ENCODE assay signal across 9 cellular contexts in genomic region chr22:19713650-19714319, GRCh38. TPM values are rescaled to one million over a fixed set of nuclear protein-coding genes. Genes with fewer than 3 reads are reported as not detected.
A peak's percentile ranks its signal among the peaks of the same experiment; 100 is the strongest.
DNase-seq lines count a peak whose midpoint lies in the region; ATAC-seq, FAIRE-seq and TF ChIP-seq lines count a peak whose summit lies in the region.
"Had no signal": no experiment of that assay in that cellular context is flagged by ENCODE, and none has a peak within 500 bp of the region (broad histone marks: within the 10 kb centered on the region; RNA-seq: fewer than 3 reads in every experiment).

No MANE protein-coding gene starts in this region.

- no peak for FAIRE-seq in frontal cortex (lab: Jason Lieb, UNC)

- peaks cover 28% of the 10 kb centered on the region for H3K27me3 ChIP-seq in upper lobe of right lung

- ATAC-seq in upper lobe of right lung (peak; percentile 8), GM18909 (IDR thresholded peaks at IDR 0.05; ENCODE audit: poor library complexity, unreplicated experiment) (no peak), HG02973 (IDR thresholded peaks at IDR 0.05; ENCODE audit: unreplicated experiment) (no peak)

- peak overlapping the region; percentile 38 for H3K4me3 ChIP-seq in upper lobe of right lung

- no peak overlapping the region for H3K27ac Mint-ChIP-seq in activated T-cell treated with anti-CD3 and anti-CD28 coated beads, Interleukin-2, amount 50 U/mL, for 24 hours
- no peak overlapping the region for H3K27ac Mint-ChIP-seq in mesothelial cell of epicardium

- TF ChIP-seq CTCF in mesothelial cell of epicardium (IDR thresholded peaks at IDR 0.05; ENCODE audit: unreplicated experiment): no peak
- no peak for TF ChIP-seq CTCF in upper lobe of right lung (IDR thresholded peaks at IDR 0.05)

- H3K27ac ChIP-seq in upper lobe of right lung: no peak overlapping the region

- peaks cover 37% of the 10 kb centered on the region for H3K27me3 Mint-ChIP-seq in activated T-cell treated with anti-CD3 and anti-CD28 coated beads, Interleukin-2, amount 50 U/mL, for 24 hours
- peaks cover 20% of the 10 kb centered on the region for H3K27me3 Mint-ChIP-seq in mesothelial cell of epicardium (ENCODE audit: low read depth)

- peaks cover 9% of the 10 kb centered on the region for H3K4me1 Mint-ChIP-seq in activated T-cell treated with anti-CD3 and anti-CD28 coated beads, Interleukin-2, amount 50 U/mL, for 24 hours (ENCODE audit: low read depth)
- peaks cover 5% of the 10 kb centered on the region for H3K4me1 Mint-ChIP-seq in mesothelial cell of epicardium

- H3K36me3 Mint-ChIP-seq in activated T-cell treated with anti-CD3 and anti-CD28 coated beads, Interleukin-2, amount 50 U/mL, for 24 hours (ENCODE audit: low read depth): no peaks in the 10 kb centered on the region
- no peaks in the 10 kb centered on the region for H3K36me3 Mint-ChIP-seq in mesothelial cell of epicardium

- intact Hi-C loops in upper lobe of right lung (cut with DNase I): no loop called here

- no peak for DNase-seq in activated T-cell treated with anti-CD3 and anti-CD28 coated beads, Interleukin-2, amount 50 U/mL, for 24 hours
- DNase-seq in activated T-cell treated with anti-CD3 and anti-CD28 coated beads for 4 hours (no peak), cerebellum (ENCODE audit: low spot score) (peak; percentile 58), mesothelial cell of epicardium (ENCODE audit: low spot score in 2 of 2, unreplicated experiment in 2 of 2) (no peak), upper lobe of right lung (no peak), frontal cortex (ENCODE audit: low spot score in 2 of 2) (no peak)

- H3K4me3 Mint-ChIP-seq in activated T-cell treated with anti-CD3 and anti-CD28 coated beads, Interleukin-2, amount 50 U/mL, for 24 hours: peak overlapping the region; percentile 61
- H3K4me3 Mint-ChIP-seq in mesothelial cell of epicardium: peak overlapping the region; percentile 72

- no peaks in the 10 kb centered on the region for H3K36me3 ChIP-seq in upper lobe of right lung

- H3K4me1 ChIP-seq in upper lobe of right lung: peaks cover 9% of the 10 kb centered on the region

- H3K9me3 Mint-ChIP-seq in activated T-cell treated with anti-CD3 and anti-CD28 coated beads, Interleukin-2, amount 50 U/mL, for 24 hours: no peaks in the 10 kb centered on the region
- no peaks in the 10 kb centered on the region for H3K9me3 Mint-ChIP-seq in mesothelial cell of epicardium

- H3K9me3 ChIP-seq in upper lobe of right lung: no peaks in the 10 kb centered on the region

RNA-seq across cellular contexts. Expression of gene SEPTIN5, which starts 0.5 kb away (rescaled TPM):
- total RNA-seq in cerebellum: 111 TPM
- 32.2 to 42.1 TPM (median 36.2 TPM) in 3 replicates for total RNA-seq in mesothelial cell of epicardium
- total RNA-seq in upper lobe of right lung: 11.5 TPM
- total RNA-seq in frontal cortex: 132 TPM
- total RNA-seq: HT-29 had no signal

RNA-seq across cellular contexts. Expression of gene GP1BB, which starts 9.6 kb away (rescaled TPM):
- total RNA-seq in cerebellum (13.7 TPM), mesothelial cell of epicardium (1.4 to 5.7 TPM (median 4.4 TPM) in 3 replicates), upper lobe of right lung (1.3 TPM), frontal cortex (24.1 TPM)
- total RNA-seq: HT-29 had no signal

RNA-seq across cellular contexts. Expression of gene TBX1, which starts 46.8 kb away (rescaled TPM):
- total RNA-seq in cerebellum (0.64 TPM), mesothelial cell of epicardium (0.34 to 0.45 TPM in 2 of 3 replicates, not detected in the other), upper lobe of right lung (15.4 TPM), frontal cortex (not detected)
- total RNA-seq: HT-29 had no signal

Comparison
In these comparisons a context has a peak if more than half of its experiments do, and no peak if none do; other contexts are left out.
1. RNA of gene TBX1, which starts 46.8 kb away (total RNA-seq): 15.4 TPM in upper lobe of right lung (single experiment); 0.64 TPM in cerebellum (single experiment), 0.34 to 0.45 TPM in mesothelial cell of epicardium and not detected in frontal cortex (single experiment); every median in the first group is over 10 times any median in the second.